8 cellular contexts compared by ENCODE assay signal in the genomic region with DNA sequence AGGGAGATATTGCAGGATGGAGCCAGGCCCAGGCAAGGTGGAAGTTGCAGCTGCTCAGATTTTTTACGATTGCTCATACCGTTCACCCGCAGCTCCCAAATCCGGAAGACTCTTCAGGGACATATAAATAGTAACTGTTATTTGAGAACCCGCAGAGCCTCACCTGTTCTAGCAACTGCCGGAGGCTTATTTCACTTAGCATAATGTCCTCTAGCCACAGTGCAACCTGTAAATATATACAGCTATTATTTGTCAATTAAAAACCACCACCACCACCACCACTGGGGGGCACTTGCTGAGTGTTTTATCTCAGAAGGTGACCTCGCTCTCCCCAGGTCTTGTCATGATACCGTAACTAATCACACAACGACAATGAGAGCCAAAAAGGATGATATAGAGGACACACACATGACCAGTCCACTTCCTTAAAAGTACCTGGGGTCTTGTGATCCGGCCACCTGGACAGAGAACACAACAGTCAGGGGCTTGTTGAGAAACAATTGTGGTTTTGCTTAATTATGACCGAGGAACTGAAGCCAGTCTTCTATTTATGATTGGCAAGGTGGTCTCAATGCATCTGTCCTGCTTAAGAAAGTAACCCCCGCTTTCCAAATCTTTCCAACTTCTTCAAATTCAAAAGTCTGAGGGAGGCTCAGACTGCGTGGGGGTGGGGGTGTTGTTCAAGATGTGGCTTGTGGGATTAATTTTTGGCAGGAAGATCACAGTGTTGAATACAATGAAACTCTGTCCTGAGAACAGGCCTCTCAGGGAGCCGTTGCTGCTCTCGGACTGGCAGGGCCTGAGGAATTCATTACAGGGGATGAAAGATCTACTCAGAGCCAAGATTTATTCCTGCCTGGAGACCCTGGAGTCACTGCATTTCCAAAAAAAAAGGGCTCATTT.
A peak's percentile ranks its signal among the peaks of the same experiment; 100 is the strongest.
DNase-seq lines count a peak whose midpoint lies in the region; ATAC-seq, FAIRE-seq and TF ChIP-seq lines count a peak whose summit lies in the region.

No MANE protein-coding gene starts in this region.

- H2BK20ac ChIP-seq in H1 (ENCODE audit: low read length) = no peak overlapping the region

- H2BK120ac ChIP-seq in H1 (replicated peaks; ENCODE audit: low read depth, low read length) = no peak overlapping the region

- H3K23me2 ChIP-seq in H1 (ENCODE audit: low read depth, low read length) = no peaks in the 10 kb centered on the region

- H3K9me3 ChIP-seq in CD8-positive, alpha-beta memory T cell (ENCODE audit: low read length) = no peaks in the 10 kb centered on the region
- H3K9me3 ChIP-seq in HCT116 (ENCODE audit: control insufficient read depth in 1 of 2, insufficient read depth in 1 of 2, low read depth in 1 of 2, low read length in 2 of 2) (no peaks in the 10 kb centered on the region), H1 (ENCODE audit: insufficient read depth in 2 of 2, low read depth in 1 of 2, low read length in 1 of 2) (no peaks in the 10 kb centered on the region)

- H2AFZ ChIP-seq in HCT116 (ENCODE audit: low read depth, low read length, poor library complexity, severe bottlenecking) = peak overlapping the region; percentile 100
- H2AFZ ChIP-seq in H1 (ENCODE audit: low read length) = peak overlapping the region; percentile 59; the same call in 1 of the 2 replicates

- H3K18ac ChIP-seq in H1 (ENCODE audit: extremely low read depth, low read length) = no peak overlapping the region

- no peaks in the 10 kb centered on the region for H3K27me3 ChIP-seq in CD8-positive, alpha-beta memory T cell (ENCODE audit: insufficient read depth, low read length, poor library complexity, severe bottlenecking)
- no peaks in the 10 kb centered on the region for H3K27me3 ChIP-seq in HCT116 (ENCODE audit: insufficient read depth, low read length)
- no peaks in the 10 kb centered on the region for H3K27me3 ChIP-seq in H1 (replicated peaks in 1 of 4; ENCODE audit: control insufficient read depth in 3 of 4, extremely low read depth in 1 of 4, insufficient read depth in 3 of 4, low read length in 3 of 4)

- H3K4me2 ChIP-seq in HCT116 (ENCODE audit: low read length) (peak overlapping the region; percentile 64), H1 (ENCODE audit: insufficient read depth in 1 of 2, low read depth in 2 of 2, low read length in 2 of 2) (no peak overlapping the region)

- TF ChIP-seq CTCF in HCT116 (IDR thresholded peaks at IDR 0.05 in 2 of 3, conservative IDR thresholded peaks at IDR 0.05 in 1 of 3; ENCODE audit: borderline replicate concordance in 1 of 3, insufficient read depth in 1 of 3, low read depth in 2 of 3, low read length in 2 of 3) (peak; percentile 60 to 90 (median 70)), H1 (IDR thresholded peaks at IDR 0.05; ENCODE audit: control extremely low read depth in 1 of 3, insufficient read depth in 1 of 3, low read depth in 1 of 3, low read length in 3 of 3) (peak in 2 of 3 experiments; percentile 55 to 70; a peak in 3 of 4 replicates)
- TF ChIP-seq CTCF in activated CD8-positive, alpha-beta T cell treated with anti-CD3 and anti-CD28 coated beads for 36 hours (IDR thresholded peaks at IDR 0.05) = peak; percentile 60

- H3K4me3 ChIP-seq in CD8-positive, alpha-beta memory T cell (ENCODE audit: low read length) = no peak overlapping the region
- H3K4me3 ChIP-seq in HCT116 (replicated peaks in 1 of 2; ENCODE audit: low read depth in 1 of 2, low read length in 2 of 2) (peak overlapping the region in 1 of 2 experiments; percentile 17; a peak in 1 of 4 replicates), H1 (ENCODE audit: extremely low read depth in 1 of 4, insufficient read depth in 2 of 4, low read depth in 3 of 4, low read length in 4 of 4) (no peak overlapping the region)

- ATAC-seq in HCT116 = peak; percentile 92
- peak; percentile 90 for ATAC-seq in activated CD8-positive, alpha-beta T cell treated with anti-CD3 and anti-CD28 coated beads for 36 hours
- ATAC-seq in natural killer cell treated with Interleukin-12 subunit alpha and Interleukin-12 subunit beta and Interleukin-15 and Interleukin-18, amount 100 ng/mL, for 72 hours = peak; percentile 45 to 64
- ATAC-seq in GM19397 (IDR thresholded peaks at IDR 0.05; ENCODE audit: unreplicated experiment) = no peak

- H4K20me1 ChIP-seq in HCT116 (ENCODE audit: insufficient read depth) (no peaks in the 10 kb centered on the region), H1 (replicated peaks in 1 of 2; ENCODE audit: control insufficient read depth in 1 of 2, insufficient read depth in 2 of 2, low read length in 2 of 2) (no peaks in the 10 kb centered on the region)

- POLR2A ChIA-PET in CD8-positive, alpha-beta memory T cell (lab: Charles Lee) = interaction anchor here (0.6 kb wide), 1 partner anchor 51 kb away, joined by 3 read pairs; no protein-coding TSS in a partner anchor
- POLR2A ChIA-PET in HCT116 (lab: Charles Lee) = interaction anchor here (1.0 kb wide), 1 partner anchor 9 kb away, joined by 3 read pairs; no protein-coding TSS in a partner anchor
- POLR2A ChIA-PET in activated CD8-positive, alpha-beta T cell treated with anti-CD3 and anti-CD28 coated beads for 36 hours (lab: Charles Lee) = no interaction called here
- POLR2A ChIA-PET in H1 (lab: Charles Lee; ENCODE audit: partially characterized antibody) = no interaction called here

- H3K79me2 ChIP-seq in HCT116 (ENCODE audit: insufficient read depth, low read length) (no peaks in the 10 kb centered on the region), H1 (ENCODE audit: control insufficient read depth in 1 of 2, insufficient read depth in 2 of 2, low read length in 2 of 2) (no peaks in the 10 kb centered on the region)

- H3K36me3 ChIP-seq in CD8-positive, alpha-beta memory T cell (ENCODE audit: insufficient read depth, low read length) = no peaks in the 10 kb centered on the region
- H3K36me3 ChIP-seq in HCT116 (ENCODE audit: control insufficient read depth in 1 of 2, insufficient read depth in 2 of 2, low read length in 2 of 2) = no peaks in the 10 kb centered on the region
- H3K36me3 ChIP-seq in H1 (ENCODE audit: control insufficient read depth in 2 of 4, insufficient read depth in 4 of 4, low read length in 3 of 4) = no peaks in the 10 kb centered on the region

- no peak overlapping the region for H4K8ac ChIP-seq in H1 (ENCODE audit: extremely low read depth, insufficient read depth, low read length)

- TF ChIP-seq POLR2A in HCT116 (IDR thresholded peaks at IDR 0.05; ENCODE audit: borderline replicate concordance, extremely low read depth, insufficient read depth, insufficient read length) (no peak), H1 (IDR thresholded peaks at IDR 0.05; ENCODE audit: control extremely low read depth in 1 of 2, low read depth in 2 of 2, low read length in 2 of 2) (no peak)

- 72% methylated on average over 15 of the region's 15 CpGs; no CpG with 5 or more reads in 1 of the 2 experiments for WGBS in H1 (ENCODE audit: extremely low coverage in 1 of 2, insufficient coverage in 1 of 2, insufficient read length in 1 of 2, insufficient replicate concordance in 2 of 2, low coverage in 1 of 2, low lambda C conversion rate in 2 of 2, missing lambda C conversion rate in 1 of 2), 2 experiments

- H3K4ac ChIP-seq in H1 (replicated peaks; ENCODE audit: insufficient read length, low read depth, low read length) = no peak overlapping the region

- H2BK12ac ChIP-seq in H1 (ENCODE audit: low read depth, low read length) = no peak overlapping the region

- no peak overlapping the region for H2BK15ac ChIP-seq in H1 (ENCODE audit: low read length)

- H3K14ac ChIP-seq in H1 (ENCODE audit: insufficient read length) = no peak overlapping the region

- no peak overlapping the region for H3K56ac ChIP-seq in H1 (replicated peaks; ENCODE audit: insufficient read length, low read depth, low read length)

- TF ChIP-seq EP300 in H1 (IDR thresholded peaks at IDR 0.05; ENCODE audit: borderline replicate concordance in 1 of 2, low read depth in 2 of 2, low read length in 2 of 2) = no peak

- H3K4me1 ChIP-seq in CD8-positive, alpha-beta memory T cell (ENCODE audit: insufficient read depth, low read length) = no peaks in the 10 kb centered on the region
- H3K4me1 ChIP-seq in HCT116 (ENCODE audit: control insufficient read depth in 1 of 2, insufficient read depth in 2 of 2, low read length in 2 of 2) (peaks cover 15 to 16% of the 10 kb centered on the region in 2 experiments), H1 (replicated peaks in 1 of 4; ENCODE audit: control insufficient read depth in 3 of 4, insufficient read depth in 4 of 4, low read length in 3 of 4) (no peaks in the 10 kb centered on the region; a peak in 2 of 7 replicates)

- no peaks in the 10 kb centered on the region for H3K9me3 Mint-ChIP-seq in CD8-positive, alpha-beta memory T cell
- peaks cover 3% of the 10 kb centered on the region for H3K9me3 Mint-ChIP-seq in activated CD8-positive, alpha-beta T cell treated with anti-CD3 and anti-CD28 coated beads for 36 hours
- H3K9me3 Mint-ChIP-seq in natural killer cell treated with Interleukin-12 subunit alpha and Interleukin-12 subunit beta and Interleukin-15 and Interleukin-18, amount 100 ng/mL, for 72 hours = no peaks in the 10 kb centered on the region

- peak overlapping the region in 2 of 8 donors; percentile 44 to 76 for H3K27ac Mint-ChIP-seq in CD8-positive, alpha-beta memory T cell
- H3K27ac Mint-ChIP-seq in activated CD8-positive, alpha-beta T cell treated with anti-CD3 and anti-CD28 coated beads for 36 hours = no peak overlapping the region
- no peak overlapping the region for H3K27ac Mint-ChIP-seq in natural killer cell treated with Interleukin-12 subunit alpha and Interleukin-12 subunit beta and Interleukin-15 and Interleukin-18, amount 100 ng/mL, for 72 hours

- no peaks in the 10 kb centered on the region for H3K36me3 Mint-ChIP-seq in CD8-positive, alpha-beta memory T cell
- no peaks in the 10 kb centered on the region for H3K36me3 Mint-ChIP-seq in activated CD8-positive, alpha-beta T cell treated with anti-CD3 and anti-CD28 coated beads for 36 hours (ENCODE audit: low read depth)
- H3K36me3 Mint-ChIP-seq in natural killer cell treated with Interleukin-12 subunit alpha and Interleukin-12 subunit beta and Interleukin-15 and Interleukin-18, amount 100 ng/mL, for 72 hours = no peaks in the 10 kb centered on the region

- no peaks in the 10 kb centered on the region for H3K79me1 ChIP-seq in H1 (ENCODE audit: low read depth, low read length)

- H3K27me3 Mint-ChIP-seq in CD8-positive, alpha-beta memory T cell = peaks cover 3 to 6% of the 10 kb centered on the region in 2 donors
- no peaks in the 10 kb centered on the region for H3K27me3 Mint-ChIP-seq in activated CD8-positive, alpha-beta T cell treated with anti-CD3 and anti-CD28 coated beads for 36 hours
- peaks cover 0 to 3% of the 10 kb centered on the region in 2 donors for H3K27me3 Mint-ChIP-seq in natural killer cell treated with Interleukin-12 subunit alpha and Interleukin-12 subunit beta and Interleukin-15 and Interleukin-18, amount 100 ng/mL, for 72 hours

- no peak overlapping the region for H3K27ac ChIP-seq in CD8-positive, alpha-beta memory T cell (ENCODE audit: low read depth, low read length)
- H3K27ac ChIP-seq in HCT116 (ENCODE audit: low read depth, low read length) (no peak overlapping the region), H1 (ENCODE audit: low read depth, low read length) (no peak overlapping the region), temporal lobe (ENCODE audit: low read depth, low read length) (peak overlapping the region; percentile 94)

- intact Hi-C loops in HCT116 (cut with micrococcal nuclease) = loop anchor here (1.0 kb wide), 1 partner anchor 106 kb away; no protein-coding TSS in a partner anchor
- intact Hi-C loops in activated CD8-positive, alpha-beta T cell treated with anti-CD3 and anti-CD28 coated beads for 36 hours (cut with micrococcal nuclease) = no loop called here

- RAD21 ChIA-PET in HCT116 (lab: Charles Lee; ENCODE audit: low non-redundant PET in 1 of 2, low total read pairs in 2 of 2, uncharacterized antibody in 2 of 2, unreplicated experiment in 2 of 2) = interaction anchor here (0.5 to 1.0 kb wide), 4 partner anchors 71 to 120 kb away, joined by 3 to 5 read pairs (median 3); no protein-coding TSS in a partner anchor

- peak overlapping the region in 4 of 7 donors; percentile 5 to 39 (median 32) for H3K4me3 Mint-ChIP-seq in CD8-positive, alpha-beta memory T cell
- no peak overlapping the region for H3K4me3 Mint-ChIP-seq in activated CD8-positive, alpha-beta T cell treated with anti-CD3 and anti-CD28 coated beads for 36 hours
- no peak overlapping the region for H3K4me3 Mint-ChIP-seq in natural killer cell treated with Interleukin-12 subunit alpha and Interleukin-12 subunit beta and Interleukin-15 and Interleukin-18, amount 100 ng/mL, for 72 hours

- TF ChIP-seq RAD21 in HCT116 (IDR thresholded peaks at IDR 0.05; ENCODE audit: low read depth) (peak; percentile 91), H1 (IDR thresholded peaks at IDR 0.05 in 1 of 2, conservative IDR thresholded peaks at IDR 0.05 in 1 of 2; ENCODE audit: low read depth in 2 of 2, low read length in 2 of 2) (peak; percentile 79 to 88)

- no peak overlapping the region for H2AK5ac ChIP-seq in H1 (ENCODE audit: low read depth, low read length)

- H4K5ac ChIP-seq in H1 (ENCODE audit: insufficient read length, low read depth, low read length) = no peak overlapping the region

- H2BK5ac ChIP-seq in H1 (ENCODE audit: low read depth, low read length) = no peak overlapping the region

- no peak overlapping the region for H3K23ac ChIP-seq in H1 (ENCODE audit: insufficient read length)

- no peaks in the 10 kb centered on the region for H3K9me2 ChIP-seq in HCT116 (ENCODE audit: insufficient read depth)

- no peak overlapping the region for H4K91ac ChIP-seq in H1 (replicated peaks; ENCODE audit: insufficient read length, low read length)

- FAIRE-seq in H1 (lab: Jason Lieb, UNC) = peak; percentile 45

- CTCF ChIA-PET in CD8-positive, alpha-beta memory T cell (lab: Charles Lee) = interaction anchor here (0.6 to 11.1 kb wide), 8 partner anchors 14 to 128 kb away, joined by 3 to 166 read pairs (median 3); a partner anchor contains a TSS
- CTCF ChIA-PET in HCT116 (lab: Charles Lee) (interaction anchor here (0.6 to 1.2 kb wide), 15 partner anchors 9 to 486 kb away, joined by 3 to 50 read pairs (median 5); a partner anchor contains a TSS), H1 (lab: Charles Lee; ENCODE audit: partially characterized antibody) (interaction anchor here (0.6 to 1.2 kb wide), 25 partner anchors 9 to 342 kb away, joined by 3 to 13 read pairs (median 3); a partner anchor contains a TSS)
- CTCF ChIA-PET in activated CD8-positive, alpha-beta T cell treated with anti-CD3 and anti-CD28 coated beads for 36 hours (lab: Charles Lee) = interaction anchor here (0.6 to 1.3 kb wide), 26 partner anchors 9 to 428 kb away, joined by 3 to 18 read pairs (median 3); a partner anchor contains a TSS

- H3K9ac ChIP-seq in HCT116 (ENCODE audit: low read length) (no peak overlapping the region), H1 (replicated peaks in 1 of 4; ENCODE audit: extremely low read depth in 1 of 4, low read depth in 3 of 4, low read length in 3 of 4) (no peak overlapping the region)

- no TSS peak for BruUV-seq in HCT116 (replicated peaks; lab: Mats Ljungman, UMichigan)

- DNase-seq in CD8-positive, alpha-beta memory T cell = peak; percentile 20 to 78 (median 53)
- DNase-seq in HCT116 (ENCODE audit: low read depth, low spot score) = peak; percentile 54
- peak; percentile 86 for DNase-seq in NCI-H748 (lab: John Stamatoyannopoulos, UW; ENCODE audit: unreplicated experiment)
- peak; percentile 89 for DNase-seq in activated CD8-positive, alpha-beta T cell treated with anti-CD3 and anti-CD28 coated beads for 36 hours
- peak in 1 of 2 experiments; percentile 68 for DNase-seq in H1 (ENCODE audit: low read depth in 1 of 2, low spot score in 2 of 2)
- DNase-seq in natural killer cell treated with Interleukin-12 subunit alpha and Interleukin-12 subunit beta and Interleukin-15 and Interleukin-18, amount 100 ng/mL, for 72 hours (ENCODE audit: low spot score) = no peak

- peaks cover 4 to 8% (median 6%) of the 10 kb centered on the region in 3 donors for H3K4me1 Mint-ChIP-seq in CD8-positive, alpha-beta memory T cell
- peaks cover 2% of the 10 kb centered on the region for H3K4me1 Mint-ChIP-seq in activated CD8-positive, alpha-beta T cell treated with anti-CD3 and anti-CD28 coated beads for 36 hours (ENCODE audit: low read depth)
- H3K4me1 Mint-ChIP-seq in natural killer cell treated with Interleukin-12 subunit alpha and Interleukin-12 subunit beta and Interleukin-15 and Interleukin-18, amount 100 ng/mL, for 72 hours (ENCODE audit: low read depth in 2 of 2) = peaks cover 0 to 2% of the 10 kb centered on the region in 2 donors

Comparison
In these comparisons a context has a peak if more than half of its experiments do, and no peak if none do; other contexts are left out.
1. H3K4me3 Mint-ChIP-seq: peak in CD8-positive, alpha-beta memory T cell (4 of 7); none in activated CD8-positive, alpha-beta T cell treated with anti-CD3 and anti-CD28 coated beads for 36 hours (single experiment) and natural killer cell treated with Interleukin-12 subunit alpha and Interleukin-12 subunit beta and Interleukin-15 and Interleukin-18, amount 100 ng/mL, for 72 hours (single experiment).
2. POLR2A ChIA-PET loops: an anchor here in CD8-positive, alpha-beta memory T cell (0.6 kb wide) and HCT116 (1.0 kb wide); none called in activated CD8-positive, alpha-beta T cell treated with anti-CD3 and anti-CD28 coated beads for 36 hours and H1.
3. Peak in every context shown above with its lines, with median percentiles within 50 percentile points of each other: CTCF ChIP-seq.